1 cellular context compared by ENCODE assay signal in genomic region chr19:19135713-19136112, GRCh38. TPM values are rescaled to one million over a fixed set of nuclear protein-coding genes. Genes with fewer than 3 reads are reported as not detected.
"Had no signal": no experiment of that assay in that cellular context is flagged by ENCODE, and none has a peak within 500 bp of the region (broad histone marks: within the 10 kb centered on the region; RNA-seq: fewer than 3 reads in every experiment).

No MANE protein-coding gene starts in this region.

RNA-seq across cellular contexts. Expression of gene MEF2B, which starts 34.4 kb away (rescaled TPM):
- total RNA-seq: body of pancreas had no signal
